8 cellular contexts compared by ENCODE assay signal in genomic region chr4:145828802-145829485, GRCh38.
DNase-seq lines count a peak whose midpoint lies in the region; ATAC-seq lines count a peak whose summit lies in the region.

No MANE protein-coding gene starts in this region.

- H3K27me3 Mint-ChIP-seq in activated T-helper 17 cell treated with anti-CD3 and anti-CD28 coated beads, Interleukin-2, amount 50 U/mL, for 72 hours = no peaks in the 10 kb centered on the region

- peaks cover 33% of the 10 kb centered on the region for H3K4me1 Mint-ChIP-seq in activated T-helper 17 cell treated with anti-CD3 and anti-CD28 coated beads, Interleukin-2, amount 50 U/mL, for 72 hours

- no peak for DNase-seq in midbrain (lab: John Stamatoyannopoulos, UW)
- DNase-seq in ecto neural progenitor cell (ENCODE audit: low spot score) = no peak
- no peak for DNase-seq in NCI-H1092 (lab: John Stamatoyannopoulos, UW)
- no peak for DNase-seq in NCI-H345 treated with DMSO at 0.1 percent for 48 hours (lab: John Stamatoyannopoulos, UW; ENCODE audit: unreplicated experiment)

- peak overlapping the region; percentile 80 for H3K27ac Mint-ChIP-seq in activated T-helper 17 cell treated with anti-CD3 and anti-CD28 coated beads, Interleukin-2, amount 50 U/mL, for 72 hours

- ATAC-seq in GM18499 (IDR thresholded peaks at IDR 0.05; ENCODE audit: insufficient read depth, unreplicated experiment) (peak; percentile 78), GM19463 (IDR thresholded peaks at IDR 0.05; ENCODE audit: unreplicated experiment) (peak; percentile 72), HG03066 (IDR thresholded peaks at IDR 0.05; ENCODE audit: low read depth, unreplicated experiment) (peak; percentile 72)
- ATAC-seq in activated T-helper 17 cell treated with anti-CD3 and anti-CD28 coated beads, Interleukin-2, amount 50 U/mL, for 72 hours (replicated peaks) = peak; percentile 75

- peaks cover 68% of the 10 kb centered on the region for H3K36me3 Mint-ChIP-seq in activated T-helper 17 cell treated with anti-CD3 and anti-CD28 coated beads, Interleukin-2, amount 50 U/mL, for 72 hours (ENCODE audit: low read depth)

- H3K9me3 Mint-ChIP-seq in activated T-helper 17 cell treated with anti-CD3 and anti-CD28 coated beads, Interleukin-2, amount 50 U/mL, for 72 hours = no peaks in the 10 kb centered on the region

- H3K4me3 Mint-ChIP-seq in activated T-helper 17 cell treated with anti-CD3 and anti-CD28 coated beads, Interleukin-2, amount 50 U/mL, for 72 hours = peak overlapping the region; percentile 69
